ENCODE assay signal across 11 cellular contexts in the genomic region with DNA sequence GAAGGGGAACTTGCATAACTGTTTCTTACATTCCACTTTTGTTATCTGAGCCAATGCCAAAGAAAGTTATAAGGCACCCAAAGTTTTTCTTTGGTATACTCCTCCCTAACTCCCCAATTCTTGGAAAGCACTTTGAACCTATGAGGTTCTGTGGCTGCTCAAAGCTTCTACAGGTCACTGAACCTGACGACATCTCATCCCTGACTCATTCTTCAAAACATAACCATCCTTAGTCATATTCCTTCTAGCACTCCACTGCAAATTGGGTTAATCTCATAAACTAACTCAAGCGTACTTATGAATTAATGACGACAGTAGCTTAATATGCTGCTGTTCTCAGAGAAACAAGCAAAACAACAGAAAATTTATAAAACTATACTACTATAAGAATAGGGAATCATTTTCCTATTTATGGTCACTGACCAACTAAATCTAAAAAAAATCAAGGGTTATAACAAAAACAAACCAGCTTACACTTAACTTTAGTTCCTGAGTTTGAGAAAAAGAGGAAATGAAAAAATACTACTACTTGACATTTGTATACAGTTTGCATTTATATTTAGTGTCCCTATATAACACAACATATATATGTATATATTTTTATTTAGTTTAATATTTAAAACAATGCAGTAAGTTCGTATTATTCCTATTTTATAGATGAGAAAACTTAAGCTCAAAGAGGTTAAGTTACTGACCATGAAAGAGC.
DNase-seq lines count a peak whose midpoint lies in the region; ATAC-seq, FAIRE-seq and TF ChIP-seq lines count a peak whose summit lies in the region.
"Had no signal": no experiment of that assay in that cellular context is flagged by ENCODE, and none has a peak within 500 bp of the region (broad histone marks: within the 10 kb centered on the region; RNA-seq: fewer than 3 reads in every experiment).

No MANE protein-coding gene starts in this region.

- no peak overlapping the region for H3K4me3 ChIP-seq in MG63
- no peak overlapping the region for H3K4me3 ChIP-seq in bronchial epithelial cell (ENCODE audit: low read depth, low read length)
- H3K4me3 ChIP-seq: esophagus squamous epithelium had no signal

- H3K9me3 ChIP-seq in MG63: no peaks in the 10 kb centered on the region
- H3K9me3 ChIP-seq: esophagus squamous epithelium had no signal

- H3K36me3 ChIP-seq in MG63: no peaks in the 10 kb centered on the region
- H3K36me3 ChIP-seq in bronchial epithelial cell (ENCODE audit: control insufficient read depth, insufficient read depth, low read length): no peaks in the 10 kb centered on the region

- ATAC-seq in omental fat pad (ENCODE audit: low FRiP score) (peak; percentile 93), GM21619 (IDR thresholded peaks at IDR 0.05; ENCODE audit: unreplicated experiment) (no peak)

- DNase-seq in Caki2 (ENCODE audit: low read depth): peak; percentile 41
- peak; percentile 47 for DNase-seq in MG63
- DNase-seq in bronchial epithelial cell (ENCODE audit: low read depth): peak; percentile 90
- no peak for DNase-seq in omental fat pad (ENCODE audit: low spot score)
- DNase-seq in activated CD4-positive, alpha-beta T cell treated with anti-CD3 and anti-CD28 coated beads for 1 hour: no peak
- no peak for DNase-seq in GM12892 (ENCODE audit: insufficient read length)
- no peak for DNase-seq in activated effector memory CD4-positive, alpha-beta T cell treated with anti-CD3 and anti-CD28 coated beads, Interleukin-2, amount 50 U/mL, for 16 hours
- DNase-seq: DMS53, esophagus squamous epithelium, NCI-H2081 had no signal

- no peak for TF ChIP-seq POLR2A in GM12892 (IDR thresholded peaks at IDR 0.05; ENCODE audit: low read depth, low read length)

- FAIRE-seq in bronchial epithelial cell (lab: Jason Lieb, UNC) (no peak), GM12892 (lab: Jason Lieb, UNC) (no peak)

- H3K27me3 ChIP-seq in MG63 (no peaks in the 10 kb centered on the region), bronchial epithelial cell (ENCODE audit: control insufficient read depth, insufficient read depth, low read length) (no peaks in the 10 kb centered on the region)
- H3K27me3 ChIP-seq: esophagus squamous epithelium had no signal

- in situ Hi-C loops in Caki2 (cut with HindIII; ENCODE audit: low pct_unique_long_range_greater_than_20kb, low sequenced_read_pairs): no loop called here

- TF ChIP-seq CTCF in bronchial epithelial cell (IDR thresholded peaks at IDR 0.05; ENCODE audit: insufficient read depth, low read length, severe bottlenecking): no peak
- TF ChIP-seq CTCF in omental fat pad (IDR thresholded peaks at IDR 0.05): no peak

Comparison
In these comparisons a context has a peak if more than half of its experiments do, and no peak if none do; other contexts are left out.
1. DNase-seq: peak in Caki2 (single experiment), MG63 (single experiment) and bronchial epithelial cell (single experiment); none in omental fat pad (single experiment), activated CD4-positive, alpha-beta T cell treated with anti-CD3 and anti-CD28 coated beads for 1 hour (single experiment), GM12892 (single experiment) and activated effector memory CD4-positive, alpha-beta T cell treated with anti-CD3 and anti-CD28 coated beads, Interleukin-2, amount 50 U/mL, for 16 hours (single experiment).